9 cellular contexts compared by ENCODE assay signal in genomic region chr20:17936791-17937687, GRCh38. TPM values are rescaled to one million over a fixed set of nuclear protein-coding genes. Genes with fewer than 3 reads are reported as not detected.
DNase-seq lines count a peak whose midpoint lies in the region; ATAC-seq and TF ChIP-seq lines count a peak whose summit lies in the region.
"Had no signal": no experiment of that assay in that cellular context is flagged by ENCODE, and none has a peak within 500 bp of the region (broad histone marks: within the 10 kb centered on the region; RNA-seq: fewer than 3 reads in every experiment).

No MANE protein-coding gene starts in this region.

- TF ChIP-seq CTCF in astrocyte of the spinal cord (IDR thresholded peaks at IDR 0.05; ENCODE audit: low read depth, low read length) (no peak), psoas muscle (IDR thresholded peaks at IDR 0.05) (no peak), GM13977 (IDR thresholded peaks at IDR 0.05; ENCODE audit: extremely low read depth, insufficient read depth, missing control alignments) (no peak)

- H3K36me3 ChIP-seq in psoas muscle (ENCODE audit: insufficient read depth in 1 of 2, low read depth in 1 of 2): peaks cover 5 to 18% of the 10 kb centered on the region in 2 donors

- WGBS in right cardiac atrium: 25% methylated on average over 16 of the region's 16 CpGs
- WGBS in psoas muscle, 3 donors: 8 to 18% (median 9%) methylated on average over 16 of the region's 16 CpGs

- no peaks in the 10 kb centered on the region for H3K4me1 ChIP-seq in right cardiac atrium (ENCODE audit: control insufficient read depth, insufficient read depth, low read length)
- H3K4me1 ChIP-seq in psoas muscle: peaks cover 32% of the 10 kb centered on the region

- H3K27ac ChIP-seq in right cardiac atrium (ENCODE audit: low read length): peak overlapping the region; percentile 30
- peak overlapping the region; percentile 38 for H3K27ac ChIP-seq in psoas muscle

- no peaks in the 10 kb centered on the region for H3K9me3 ChIP-seq in right cardiac atrium (ENCODE audit: control insufficient read depth, low read length)
- no peaks in the 10 kb centered on the region for H3K9me3 ChIP-seq in psoas muscle

- H3K4me3 ChIP-seq in astrocyte of the spinal cord (ENCODE audit: low read depth, low read length) (no peak overlapping the region), right cardiac atrium (ENCODE audit: low read length) (no peak overlapping the region), psoas muscle (no peak overlapping the region)

- in situ Hi-C loops in astrocyte of the spinal cord (cut with HindIII; ENCODE audit: low sequenced_read_pairs): no loop called here
- in situ Hi-C loops in GM13977 (cut with MboI; ENCODE audit: low pct_unique_long_range_greater_than_20kb, low sequenced_read_pairs, unreplicated experiment): loop anchor here (25.0 kb wide), 1 partner anchor 400 kb away; the partner anchor contains the start of gene BFSP1

- DNase-seq in AG20443 (ENCODE audit: low spot score) (peak; percentile 83), astrocyte of the spinal cord (ENCODE audit: low read depth, low spot score) (peak; percentile 89), right cardiac atrium (peak; percentile 80 to 89 (median 81)), psoas muscle (peak; percentile 66 to 67), kidney glomerular epithelial cell (lab: John Stamatoyannopoulos, UW) (no peak), DMS79 (lab: John Stamatoyannopoulos, UW) (no peak), GM13977 (ENCODE audit: low spot score) (no peak), NCI-H1105 treated with DMSO at 0.1 percent for 48 hours (lab: John Stamatoyannopoulos, UW) (no peak)
- DNase-seq: NCI-H2029 treated with DMSO at 0.1 percent for 48 hours had no signal

- intact Hi-C loops in right cardiac atrium (cut with DNase I): loop anchor here in 1 of 4 donors (10.0 kb wide), 1 partner anchor 432 kb away; no protein-coding TSS in a partner anchor
- intact Hi-C loops in psoas muscle (cut with DNase I): loop anchor here in 1 of 2 donors (2.0 to 5.0 kb wide), 3 partner anchors 40 to 270 kb away; no protein-coding TSS in a partner anchor

- H3K27me3 ChIP-seq in right cardiac atrium (ENCODE audit: control insufficient read depth, insufficient read depth): no peaks in the 10 kb centered on the region
- no peaks in the 10 kb centered on the region for H3K27me3 ChIP-seq in psoas muscle (ENCODE audit: insufficient read depth in 3 of 3, low read length in 2 of 3)

- ATAC-seq in right cardiac atrium (peak; percentile 64 to 67), psoas muscle (peak; percentile 14 to 45 (median 30))

RNA-seq across cellular contexts. Expression of gene SNX5, which starts 31.6 kb away (rescaled TPM):
- total RNA-seq in right cardiac atrium (10 to 100 TPM; 46.7 to 53.9 (median 49.9) TPM), psoas muscle (10 to 100 TPM; 59.8 to 81.3 (median 69.7) TPM)
- polyA plus RNA-seq in right cardiac atrium (47.8 TPM), psoas muscle (100 to 1,000 TPM in 1 of 3 donors, 10 to 100 TPM in 2; 82.7 to 113 (median 89.6) TPM)

RNA-seq across cellular contexts. Expression of gene MGME1, which starts 31.8 kb away (rescaled TPM):
- total RNA-seq in right cardiac atrium: 10 to 100 TPM in 3 of 4 donors, 1 to 10 TPM in 1; 9.7 to 12.0 (median 10.8) TPM
- polyA plus RNA-seq in right cardiac atrium: 10.9 TPM
- 10 to 100 TPM in 2 of 4 donors, 1 to 10 TPM in 2; 8.6 to 21.8 (median 12.2) TPM for total RNA-seq in psoas muscle
- 10 to 100 TPM in 1 of 3 donors, 1 to 10 TPM in 2; 4.3 to 13.4 (median 6.8) TPM for polyA plus RNA-seq in psoas muscle

Comparison
In these comparisons a context has a peak if more than half of its experiments do, and no peak if none do; other contexts are left out.
1. DNase-seq: peak in AG20443 (single experiment), astrocyte of the spinal cord (single experiment), right cardiac atrium (3 of 3) and psoas muscle (2 of 2); none in kidney glomerular epithelial cell (single experiment), DMS79 (single experiment), GM13977 (single experiment) and NCI-H1105 treated with DMSO at 0.1 percent for 48 hours (single experiment).